In the genomic region with DNA sequence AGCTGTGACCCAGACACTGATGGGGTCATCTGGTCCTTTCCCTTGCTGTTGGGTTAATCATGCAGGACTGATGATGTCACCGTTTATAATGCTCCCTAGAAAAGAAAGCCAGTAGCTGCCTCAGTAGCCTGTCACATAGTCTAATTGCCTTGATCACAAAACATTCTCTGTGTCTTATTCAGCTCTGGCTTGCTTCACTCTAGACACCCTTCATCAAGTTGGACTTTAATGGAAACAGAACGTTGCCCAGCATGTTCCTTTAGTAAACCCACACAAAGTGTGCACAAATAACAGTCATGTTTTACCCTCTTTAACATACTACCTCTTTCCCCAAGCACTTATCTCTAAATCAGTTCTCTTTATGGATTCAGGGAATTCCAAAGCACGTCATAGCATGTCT, we compare ENCODE assay signal across 15 cellular contexts.
DNase-seq lines count a peak whose midpoint lies in the region; ATAC-seq and TF ChIP-seq lines count a peak whose summit lies in the region.
"Had no signal": no experiment of that assay in that cellular context is flagged by ENCODE, and none has a peak within 500 bp of the region (broad histone marks: within the 10 kb centered on the region; RNA-seq: fewer than 3 reads in every experiment).

No MANE protein-coding gene starts in this region.

- H3K36me3 ChIP-seq in SJCRH30, result no peaks in the 10 kb centered on the region
- H3K36me3 ChIP-seq in heart left ventricle, result no peaks in the 10 kb centered on the region
- no peaks in the 10 kb centered on the region for H3K36me3 ChIP-seq in psoas muscle (ENCODE audit: insufficient read depth in 1 of 2, low read depth in 1 of 2)
- H3K36me3 ChIP-seq: breast epithelium had no signal

- H3K27ac ChIP-seq in SJCRH30, result peak overlapping the region; percentile 65
- H3K27ac ChIP-seq in heart left ventricle, result peak overlapping the region in 9 of 12 donors; percentile 0 to 68 (median 52)
- H3K27ac ChIP-seq in psoas muscle, result no peak overlapping the region
- H3K27ac ChIP-seq: breast epithelium had no signal

- 18 to 41% (median 25%) methylated on average over 3 of the region's 3 CpGs for WGBS in heart left ventricle, 4 donors
- 33 to 50% (median 39%) methylated on average over 3 of the region's 3 CpGs for WGBS in psoas muscle, 3 donors

- peak; percentile 72 for DNase-seq in Daoy (ENCODE audit: low read depth)
- peak; percentile 45 to 74 for DNase-seq in SJCRH30
- DNase-seq in heart left ventricle, result peak in 1 of 5 donors; percentile 24
- no peak for DNase-seq in psoas muscle
- no peak for DNase-seq in activated T-cell treated with anti-CD3 and anti-CD28 coated beads for 4 hours
- no peak for DNase-seq in stimulated activated CD4-positive, alpha-beta T cell treated with anti-CD3 and anti-CD28 coated beads, Interleukin-12 subunit alpha, Interleukin-12 subunit beta, amount 100 ng/mL, for 4 hours
- DNase-seq in activated gamma-delta T cell treated with Interleukin-2 at 50 U/mL for 16 hours, result no peak
- DNase-seq: activated CD4-positive, alpha-beta T cell treated with anti-CD3 and anti-CD28 coated beads, Interleukin-2, amount 50 U/mL, for 48 hours; activated gamma-delta T cell; AML-193; NCI-H526; RPMI8226; T1000 had no signal

- TF ChIP-seq POLR2A in heart left ventricle (IDR thresholded peaks at IDR 0.05), result no peak

- TF ChIP-seq CTCF in heart left ventricle (IDR thresholded peaks at IDR 0.05), result no peak
- no peak for TF ChIP-seq CTCF in psoas muscle (IDR thresholded peaks at IDR 0.05)

- H3K27me3 ChIP-seq in SJCRH30 (no peaks in the 10 kb centered on the region), heart left ventricle (no peaks in the 10 kb centered on the region), psoas muscle (ENCODE audit: insufficient read depth in 3 of 3, low read length in 2 of 3) (no peaks in the 10 kb centered on the region)
- H3K27me3 ChIP-seq: breast epithelium had no signal

- intact Hi-C loops in heart left ventricle (cut with DNase I), result no loop called here
- intact Hi-C loops in psoas muscle (cut with DNase I), result no loop called here

- ATAC-seq in heart left ventricle (peak; percentile 21 to 88 (median 74)), psoas muscle (peak in 3 of 4 donors; percentile 63 to 85 (median 68)), HG02642 (IDR thresholded peaks at IDR 0.05; ENCODE audit: poor library complexity, unreplicated experiment) (no peak)

- H3K4me3 ChIP-seq in SJCRH30, result no peak overlapping the region
- no peak overlapping the region for H3K4me3 ChIP-seq in heart left ventricle
- no peak overlapping the region for H3K4me3 ChIP-seq in psoas muscle
- H3K4me3 ChIP-seq: breast epithelium had no signal

- H3K4me1 ChIP-seq in SJCRH30, result peaks cover 20% of the 10 kb centered on the region
- H3K4me1 ChIP-seq in heart left ventricle, result peaks cover 0 to 47% (median 11%) of the 10 kb centered on the region in 12 donors
- peaks cover 38% of the 10 kb centered on the region for H3K4me1 ChIP-seq in psoas muscle
- H3K4me1 ChIP-seq: breast epithelium had no signal

- H3K9me3 ChIP-seq in SJCRH30 (replicated peaks) (no peaks in the 10 kb centered on the region), heart left ventricle (no peaks in the 10 kb centered on the region), psoas muscle (no peaks in the 10 kb centered on the region)
- H3K9me3 ChIP-seq: breast epithelium had no signal

Comparison
In these comparisons a context has a peak if more than half of its experiments do, and no peak if none do; other contexts are left out.
1. DNase-seq: peak in Daoy (single experiment) and SJCRH30 (2 of 2); none in psoas muscle (0 of 2), activated T-cell treated with anti-CD3 and anti-CD28 coated beads for 4 hours (single experiment), stimulated activated CD4-positive, alpha-beta T cell treated with anti-CD3 and anti-CD28 coated beads, Interleukin-12 subunit alpha, Interleukin-12 subunit beta, amount 100 ng/mL, for 4 hours (single experiment) and activated gamma-delta T cell treated with Interleukin-2 at 50 U/mL for 16 hours (single experiment).